ENCODE assay signal across 14 cellular contexts in the genomic region with DNA sequence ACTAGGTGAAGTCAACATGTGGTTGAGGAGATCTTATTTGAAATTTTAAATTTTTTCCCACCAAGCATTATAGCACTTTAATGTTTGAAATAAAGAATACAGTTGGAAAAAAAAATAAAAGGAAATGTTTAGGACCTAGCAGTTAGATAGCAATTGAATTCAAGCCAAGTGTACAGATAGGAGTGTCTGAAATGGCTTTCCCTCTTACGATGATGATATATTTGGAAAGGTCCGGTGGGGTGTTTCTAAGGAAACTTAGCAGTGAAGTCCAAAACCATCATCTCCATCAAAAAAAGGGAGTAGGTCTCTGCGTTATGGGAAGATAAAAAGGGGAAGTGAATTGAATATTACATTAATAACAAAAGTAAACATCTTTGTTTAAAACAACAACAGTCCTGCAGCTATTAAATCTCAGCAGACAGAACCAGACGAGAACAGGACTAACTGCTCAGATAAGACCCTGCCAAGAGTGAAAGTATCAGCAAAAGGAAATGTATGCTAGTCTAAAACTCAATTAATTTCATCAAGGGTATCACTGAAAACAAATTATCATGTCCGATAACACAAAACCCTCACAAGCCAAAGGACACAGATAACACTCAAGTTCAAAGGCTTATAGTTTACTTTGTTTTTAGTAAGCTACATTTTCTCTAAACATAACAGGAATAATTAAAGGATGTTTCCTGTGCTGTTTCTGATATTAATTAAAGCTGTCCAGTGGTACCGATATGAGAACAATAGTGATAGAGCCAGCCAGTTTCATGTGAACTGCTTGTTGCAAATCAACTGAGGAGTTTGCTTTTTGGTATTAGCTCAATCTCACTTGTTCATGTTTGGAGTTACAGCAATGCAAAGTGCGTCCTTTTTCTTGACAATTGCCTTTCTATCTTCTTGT.
A peak's percentile ranks its signal among the peaks of the same experiment; 100 is the strongest.
DNase-seq lines count a peak whose midpoint lies in the region; ATAC-seq and TF ChIP-seq lines count a peak whose summit lies in the region.
"Had no signal": no experiment of that assay in that cellular context is flagged by ENCODE, and none has a peak within 500 bp of the region (broad histone marks: within the 10 kb centered on the region; RNA-seq: fewer than 3 reads in every experiment).

No MANE protein-coding gene starts in this region.

- DNase-seq in ELR (ENCODE audit: low read depth), result peak; percentile 1
- DNase-seq in breast epithelium (ENCODE audit: low spot score in 2 of 2), result no peak
- no peak for DNase-seq in right atrium auricular region (ENCODE audit: low spot score)
- DNase-seq in T-helper 2 cell, result no peak
- DNase-seq in activated CD4-positive, alpha-beta T cell treated with anti-CD3 and anti-CD28 coated beads for 1 hour, result no peak
- DNase-seq in NCI-H1930 (lab: John Stamatoyannopoulos, UW), result no peak
- DNase-seq: activated CD8-positive, alpha-beta memory T cell treated with anti-CD3 and anti-CD28 coated beads, Interleukin-2, amount 10 ng/mL, durations not matched to agents 7 days and 5 days; activated naive CD8-positive, alpha-beta T cell treated with anti-CD3 and anti-CD28 coated beads, Interleukin-2, amount 10 ng/mL, durations not matched to agents 7 days and 5 days; hypothalamus; NCI-H526 treated with DMSO at 0.1 percent for 48 hours; retina; SHP77 had no signal

- TF ChIP-seq POLR2A in breast epithelium (IDR thresholded peaks at IDR 0.05), result no peak

- H3K9ac ChIP-seq in rectal smooth muscle tissue (ENCODE audit: low read length), result no peak overlapping the region

- ATAC-seq in HG03025 (IDR thresholded peaks at IDR 0.05; ENCODE audit: low FRiP score, unreplicated experiment), result no peak
- ATAC-seq: activated CD8-positive, alpha-beta memory T cell treated with anti-CD3 and anti-CD28 coated beads, Interleukin-2, amount 10 ng/mL, durations not matched to agents 7 days and 5 days had no signal

- peak overlapping the region; percentile 8 to 48 (median 9) for H3K4me3 ChIP-seq in breast epithelium
- peak overlapping the region in 1 of 2 donors; percentile 12 for H3K4me3 ChIP-seq in right atrium auricular region
- peak overlapping the region; percentile 41 for H3K4me3 ChIP-seq in rectal smooth muscle tissue (ENCODE audit: low read length)

- H3K4me1 ChIP-seq in breast epithelium, result no peaks in the 10 kb centered on the region
- H3K4me1 ChIP-seq in right atrium auricular region, result peaks cover 0 to 15% of the 10 kb centered on the region in 2 donors
- H3K4me1 ChIP-seq in rectal smooth muscle tissue (ENCODE audit: control insufficient read depth, insufficient read depth, low read length), result no peaks in the 10 kb centered on the region

- H3K27me3 ChIP-seq in breast epithelium (no peaks in the 10 kb centered on the region), right atrium auricular region (no peaks in the 10 kb centered on the region), rectal smooth muscle tissue (ENCODE audit: control insufficient read depth, insufficient read depth, low read length) (no peaks in the 10 kb centered on the region)

- H3K27ac ChIP-seq in breast epithelium (peak overlapping the region in 1 of 2 donors; percentile 26), right atrium auricular region (peak overlapping the region; percentile 29 to 34), rectal smooth muscle tissue (ENCODE audit: low read depth, low read length) (no peak overlapping the region)

- H3K36me3 ChIP-seq in breast epithelium, result no peaks in the 10 kb centered on the region
- H3K36me3 ChIP-seq in right atrium auricular region, result no peaks in the 10 kb centered on the region
- no peaks in the 10 kb centered on the region for H3K36me3 ChIP-seq in rectal smooth muscle tissue (ENCODE audit: control insufficient read depth, insufficient read depth, low read length)

- TF ChIP-seq CTCF in breast epithelium (IDR thresholded peaks at IDR 0.05) (no peak), right atrium auricular region (IDR thresholded peaks at IDR 0.05) (no peak)

- intact Hi-C loops in breast epithelium (cut with DNase I; ENCODE audit: low total_unique reads), result no loop called here

- H3K9me3 ChIP-seq in breast epithelium (no peaks in the 10 kb centered on the region), right atrium auricular region (no peaks in the 10 kb centered on the region)
